ENCODE assay signal across 13 cellular contexts in the genomic region with DNA sequence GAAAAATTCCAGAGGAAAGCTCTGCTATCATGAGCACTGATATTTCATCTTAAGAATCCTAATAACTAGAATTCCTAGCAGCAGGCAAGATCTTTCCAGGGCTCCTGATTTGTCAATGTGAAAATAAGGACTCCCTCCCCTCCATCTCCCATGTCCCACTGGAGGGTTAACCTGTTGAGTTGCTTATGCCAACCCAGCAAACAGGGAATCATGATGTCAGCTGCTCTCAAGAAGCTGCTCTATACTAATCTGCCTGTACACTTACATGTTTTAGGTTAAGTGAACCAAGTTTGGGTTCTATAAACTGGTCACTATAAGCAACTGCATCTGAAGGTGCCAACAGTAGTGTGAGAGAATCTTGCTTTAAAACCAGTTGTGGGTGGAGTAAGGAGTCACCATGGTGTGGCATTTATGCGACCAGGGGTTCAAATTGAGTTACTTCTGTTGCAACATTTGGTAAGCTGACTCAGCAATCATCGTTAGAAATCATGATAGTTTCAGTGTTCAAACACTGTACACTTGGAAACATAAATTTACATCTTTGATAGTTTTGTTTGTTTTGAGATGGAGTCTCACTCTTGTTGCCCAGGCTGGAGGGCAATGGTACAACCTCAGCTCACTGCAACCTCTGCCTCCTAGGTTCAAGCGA.
"Had no signal": no experiment of that assay in that cellular context is flagged by ENCODE, and none has a peak within 500 bp of the region (broad histone marks: within the 10 kb centered on the region; RNA-seq: fewer than 3 reads in every experiment).

No MANE protein-coding gene starts in this region.

- H3K27me3 ChIP-seq: hepatocyte, upper lobe of right lung had no signal

- H3K9me3 ChIP-seq: lower lobe of right lung, upper lobe of right lung had no signal

- H3K27ac ChIP-seq: epithelial cell of prostate, hepatocyte, lower lobe of right lung, upper lobe of right lung had no signal

- H3K36me3 ChIP-seq: upper lobe of right lung had no signal

- H3K4me3 ChIP-seq: hepatocyte, lower lobe of right lung, upper lobe of right lung had no signal

- ATAC-seq: lower lobe of right lung; stimulated activated naive B cell treated with anti-CD40 and anti-IgM and Interleukin-4, amounts not matched to agents 10 μg/mL and 1 μg/mL and 100 μg/mL, for 72 hours; T-cell; upper lobe of right lung; WTC11 had no signal

- H3K4me2 ChIP-seq: hepatocyte had no signal

- H3K4me1 ChIP-seq: lower lobe of right lung, upper lobe of right lung had no signal

- DNase-seq: activated CD4-positive, alpha-beta memory T cell treated with anti-CD3 and anti-CD28 coated beads for 36 hours; activated CD4-positive, alpha-beta T cell treated with anti-CD3 and anti-CD28 coated beads for 4 hours; activated T-cell treated with anti-CD3 and anti-CD28 coated beads for 4 hours; caudate nucleus; islet precursor cell; lower lobe of right lung; occipital lobe; stimulated activated naive B cell treated with anti-CD40 and anti-IgM and Interleukin-4, amounts not matched to agents 10 μg/mL and 1 μg/mL and 100 μg/mL, for 72 hours; T-cell; upper lobe of right lung had no signal

- H3K79me2 ChIP-seq: hepatocyte had no signal
